ENCODE assay signal across 1 cellular context in the genomic region with DNA sequence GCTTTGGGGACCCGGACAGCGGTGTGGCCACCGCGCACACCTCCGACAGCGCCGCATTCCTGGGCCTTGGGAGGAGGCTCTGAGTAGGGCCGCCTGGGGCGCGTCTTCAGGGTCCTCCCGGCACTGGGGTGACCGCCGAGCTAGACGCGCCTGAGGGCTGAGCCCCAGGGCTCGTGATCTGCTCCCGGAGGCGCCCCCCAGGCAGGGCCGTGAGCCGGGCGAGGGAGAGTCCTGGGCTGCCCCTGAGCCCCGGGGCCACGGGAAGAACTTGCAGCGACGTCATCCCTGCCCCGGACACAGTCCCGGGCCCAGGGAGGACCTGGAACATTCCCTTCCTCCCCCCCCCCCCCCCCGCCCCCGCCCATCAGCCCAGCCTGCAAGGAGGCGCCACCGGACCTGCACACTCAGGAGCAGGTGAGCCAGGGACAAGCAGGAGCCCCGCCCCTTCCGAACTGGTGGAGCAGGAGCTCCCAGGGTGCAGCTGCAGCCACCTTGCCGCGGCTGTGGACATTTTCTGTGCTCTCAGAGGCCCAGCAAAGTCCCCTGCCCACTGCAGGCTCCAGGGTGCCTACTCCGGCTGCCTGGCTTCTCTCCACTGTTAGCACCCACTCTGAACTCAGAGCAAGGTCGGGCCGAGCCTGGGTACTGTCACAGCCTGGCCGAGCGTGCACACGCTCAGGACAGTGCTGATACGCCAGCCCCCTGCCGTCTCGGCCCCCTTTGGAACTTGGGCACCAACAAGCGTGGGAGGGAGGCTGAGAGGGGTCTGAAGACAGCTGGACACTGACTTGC.
TF ChIP-seq lines count a peak whose summit lies in the region.

No MANE protein-coding gene starts in this region.

TF ChIP-seq in HEK293, 187 proteins besides CTCF, POLR2A, EP300 and RAD21 (continued from another document and continues in another):
- TF ChIP-seq, protein P1, sequence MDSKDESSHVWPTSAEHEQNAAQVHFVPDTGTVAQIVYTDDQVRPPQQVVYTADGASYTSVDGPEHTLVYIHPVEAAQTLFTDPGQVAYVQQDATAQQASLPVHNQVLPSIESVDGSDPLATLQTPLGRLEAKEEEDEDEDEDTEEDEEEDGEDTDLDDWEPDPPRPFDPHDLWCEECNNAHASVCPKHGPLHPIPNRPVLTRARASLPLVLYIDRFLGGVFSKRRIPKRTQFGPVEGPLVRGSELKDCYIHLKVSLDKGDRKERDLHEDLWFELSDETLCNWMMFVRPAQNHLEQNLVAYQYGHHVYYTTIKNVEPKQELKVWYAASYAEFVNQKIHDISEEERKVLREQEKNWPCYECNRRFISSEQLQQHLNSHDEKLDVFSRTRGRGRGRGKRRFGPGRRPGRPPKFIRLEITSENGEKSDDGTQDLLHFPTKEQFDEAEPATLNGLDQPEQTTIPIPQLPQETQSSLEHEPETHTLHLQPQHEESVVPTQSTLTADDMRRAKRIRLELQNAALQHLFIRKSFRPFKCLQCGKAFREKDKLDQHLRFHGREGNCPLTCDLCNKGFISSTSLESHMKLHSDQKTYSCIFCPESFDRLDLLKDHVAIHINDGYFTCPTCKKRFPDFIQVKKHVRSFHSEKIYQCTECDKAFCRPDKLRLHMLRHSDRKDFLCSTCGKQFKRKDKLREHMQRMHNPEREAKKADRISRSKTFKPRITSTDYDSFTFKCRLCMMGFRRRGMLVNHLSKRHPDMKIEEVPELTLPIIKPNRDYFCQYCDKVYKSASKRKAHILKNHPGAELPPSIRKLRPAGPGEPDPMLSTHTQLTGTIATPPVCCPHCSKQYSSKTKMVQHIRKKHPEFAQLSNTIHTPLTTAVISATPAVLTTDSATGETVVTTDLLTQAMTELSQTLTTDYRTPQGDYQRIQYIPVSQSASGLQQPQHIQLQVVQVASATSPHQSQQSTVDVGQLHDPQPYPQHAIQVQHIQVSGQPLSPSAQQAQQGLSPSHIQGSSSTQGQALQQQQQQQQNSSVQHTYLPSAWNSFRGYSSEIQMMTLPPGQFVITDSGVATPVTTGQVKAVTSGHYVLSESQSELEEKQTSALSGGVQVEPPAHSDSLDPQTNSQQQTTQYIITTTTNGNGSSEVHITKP (tag by site-specific recombination; IDR thresholded peaks at IDR 0.05), result no peak
- TF ChIP-seq RBAK (tag by site-specific recombination; IDR thresholded peaks at IDR 0.05) (no peak), ZBTB8A (tag by site-specific recombination; IDR thresholded peaks at IDR 0.05) (peak; percentile 66; the same call in 1 of the 2 replicates), ZNF24 (tag by site-specific recombination; IDR thresholded peaks at IDR 0.05) (no peak), ZNF16 (tag by site-specific recombination; IDR thresholded peaks at IDR 0.05; ENCODE audit: low read depth) (no peak), ZNF561 (tag by site-specific recombination; IDR thresholded peaks at IDR 0.05; ENCODE audit: borderline replicate concordance) (peak; percentile 48; the same call in 1 of the 2 replicates), KLF9 (tag by site-specific recombination; IDR thresholded peaks at IDR 0.05; ENCODE audit: low read depth) (no peak), GLIS1 (tag by site-specific recombination; IDR thresholded peaks at IDR 0.05) (peak; percentile 73), ZNF341 (tag by site-specific recombination; IDR thresholded peaks at IDR 0.05; ENCODE audit: low read depth) (no peak), ZNF138 (tag by site-specific recombination; IDR thresholded peaks at IDR 0.05; ENCODE audit: borderline replicate concordance) (no peak), ZNF2 (tag by site-specific recombination; IDR thresholded peaks at IDR 0.05) (no peak), ZFP41 (tag by site-specific recombination; IDR thresholded peaks at IDR 0.05; ENCODE audit: borderline replicate concordance) (no peak), ZNF555 (tag by site-specific recombination; conservative IDR thresholded peaks at IDR 0.05) (no peak), GFI1B (tag by site-specific recombination; IDR thresholded peaks at IDR 0.05) (no peak), ZNF701 (tag by site-specific recombination; IDR thresholded peaks at IDR 0.05) (no peak), ZNF548 (tag by site-specific recombination; IDR thresholded peaks at IDR 0.05) (no peak), ZNF623 (tag by site-specific recombination; IDR thresholded peaks at IDR 0.05) (no peak), ZNF544 (tag by site-specific recombination; IDR thresholded peaks at IDR 0.05) (no peak), ZNF843 (tag by site-specific recombination; IDR thresholded peaks at IDR 0.05) (0 out of 2 replicates have a peak, but pooled peaks have one; percentile 13), ZNF175 (tag by site-specific recombination; IDR thresholded peaks at IDR 0.05) (no peak), ZNF416 (tag by site-specific recombination; IDR thresholded peaks at IDR 0.05) (no peak), SP7 (tag by site-specific recombination; IDR thresholded peaks at IDR 0.05) (no peak), ZNF610 (tag by site-specific recombination; IDR thresholded peaks at IDR 0.05; ENCODE audit: borderline replicate concordance) (no peak), SCRT2 (tag by site-specific recombination; IDR thresholded peaks at IDR 0.05) (no peak), ZBTB17 (tag by site-specific recombination; IDR thresholded peaks at IDR 0.05) (no peak), ZNF585B (tag by site-specific recombination; IDR thresholded peaks at IDR 0.05) (no peak), ZNF558 (tag by site-specific recombination; IDR thresholded peaks at IDR 0.05) (no peak), ZNF169 (tag by site-specific recombination; IDR thresholded peaks at IDR 0.05) (no peak), ZSCAN30 (tag by site-specific recombination; IDR thresholded peaks at IDR 0.05) (0 out of 2 replicates have a peak, but pooled peaks have one; percentile 17), ZNF202 (tag by site-specific recombination; IDR thresholded peaks at IDR 0.05; ENCODE audit: borderline replicate concordance) (no peak)
- TF ChIP-seq, protein P2, sequence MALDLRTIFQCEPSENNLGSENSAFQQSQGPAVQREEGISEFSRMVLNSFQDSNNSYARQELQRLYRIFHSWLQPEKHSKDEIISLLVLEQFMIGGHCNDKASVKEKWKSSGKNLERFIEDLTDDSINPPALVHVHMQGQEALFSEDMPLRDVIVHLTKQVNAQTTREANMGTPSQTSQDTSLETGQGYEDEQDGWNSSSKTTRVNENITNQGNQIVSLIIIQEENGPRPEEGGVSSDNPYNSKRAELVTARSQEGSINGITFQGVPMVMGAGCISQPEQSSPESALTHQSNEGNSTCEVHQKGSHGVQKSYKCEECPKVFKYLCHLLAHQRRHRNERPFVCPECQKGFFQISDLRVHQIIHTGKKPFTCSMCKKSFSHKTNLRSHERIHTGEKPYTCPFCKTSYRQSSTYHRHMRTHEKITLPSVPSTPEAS (tag by site-specific recombination; IDR thresholded peaks at IDR 0.05), result 0 out of 2 replicates have a peak, but pooled peaks have one; percentile 24
- TF ChIP-seq, protein P3, sequence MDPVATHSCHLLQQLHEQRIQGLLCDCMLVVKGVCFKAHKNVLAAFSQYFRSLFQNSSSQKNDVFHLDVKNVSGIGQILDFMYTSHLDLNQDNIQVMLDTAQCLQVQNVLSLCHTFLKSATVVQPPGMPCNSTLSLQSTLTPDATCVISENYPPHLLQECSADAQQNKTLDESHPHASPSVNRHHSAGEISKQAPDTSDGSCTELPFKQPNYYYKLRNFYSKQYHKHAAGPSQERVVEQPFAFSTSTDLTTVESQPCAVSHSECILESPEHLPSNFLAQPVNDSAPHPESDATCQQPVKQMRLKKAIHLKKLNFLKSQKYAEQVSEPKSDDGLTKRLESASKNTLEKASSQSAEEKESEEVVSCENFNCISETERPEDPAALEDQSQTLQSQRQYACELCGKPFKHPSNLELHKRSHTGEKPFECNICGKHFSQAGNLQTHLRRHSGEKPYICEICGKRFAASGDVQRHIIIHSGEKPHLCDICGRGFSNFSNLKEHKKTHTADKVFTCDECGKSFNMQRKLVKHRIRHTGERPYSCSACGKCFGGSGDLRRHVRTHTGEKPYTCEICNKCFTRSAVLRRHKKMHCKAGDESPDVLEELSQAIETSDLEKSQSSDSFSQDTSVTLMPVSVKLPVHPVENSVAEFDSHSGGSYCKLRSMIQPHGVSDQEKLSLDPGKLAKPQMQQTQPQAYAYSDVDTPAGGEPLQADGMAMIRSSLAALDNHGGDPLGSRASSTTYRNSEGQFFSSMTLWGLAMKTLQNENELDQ (tag by site-specific recombination; IDR thresholded peaks at IDR 0.05; ENCODE audit: low read depth), result no peak
- TF ChIP-seq, protein P4, sequence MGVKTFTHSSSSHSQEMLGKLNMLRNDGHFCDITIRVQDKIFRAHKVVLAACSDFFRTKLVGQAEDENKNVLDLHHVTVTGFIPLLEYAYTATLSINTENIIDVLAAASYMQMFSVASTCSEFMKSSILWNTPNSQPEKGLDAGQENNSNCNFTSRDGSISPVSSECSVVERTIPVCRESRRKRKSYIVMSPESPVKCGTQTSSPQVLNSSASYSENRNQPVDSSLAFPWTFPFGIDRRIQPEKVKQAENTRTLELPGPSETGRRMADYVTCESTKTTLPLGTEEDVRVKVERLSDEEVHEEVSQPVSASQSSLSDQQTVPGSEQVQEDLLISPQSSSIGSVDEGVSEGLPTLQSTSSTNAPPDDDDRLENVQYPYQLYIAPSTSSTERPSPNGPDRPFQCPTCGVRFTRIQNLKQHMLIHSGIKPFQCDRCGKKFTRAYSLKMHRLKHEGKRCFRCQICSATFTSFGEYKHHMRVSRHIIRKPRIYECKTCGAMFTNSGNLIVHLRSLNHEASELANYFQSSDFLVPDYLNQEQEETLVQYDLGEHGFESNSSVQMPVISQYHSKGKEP (tag by site-specific recombination; IDR thresholded peaks at IDR 0.05), result no peak
- TF ChIP-seq, protein P5, sequence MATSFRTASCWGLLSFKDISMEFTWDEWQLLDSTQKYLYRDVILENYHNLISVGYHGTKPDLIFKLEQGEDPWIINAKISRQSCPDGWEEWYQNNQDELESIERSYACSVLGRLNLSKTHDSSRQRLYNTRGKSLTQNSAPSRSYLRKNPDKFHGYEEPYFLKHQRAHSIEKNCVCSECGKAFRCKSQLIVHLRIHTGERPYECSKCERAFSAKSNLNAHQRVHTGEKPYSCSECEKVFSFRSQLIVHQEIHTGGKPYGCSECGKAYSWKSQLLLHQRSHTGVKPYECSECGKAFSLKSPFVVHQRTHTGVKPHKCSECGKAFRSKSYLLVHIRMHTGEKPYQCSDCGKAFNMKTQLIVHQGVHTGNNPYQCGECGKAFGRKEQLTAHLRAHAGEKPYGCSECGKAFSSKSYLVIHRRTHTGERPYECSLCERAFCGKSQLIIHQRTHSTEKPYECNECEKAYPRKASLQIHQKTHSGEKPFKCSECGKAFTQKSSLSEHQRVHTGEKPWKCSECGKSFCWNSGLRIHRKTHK (tag by site-specific recombination; IDR thresholded peaks at IDR 0.05), result no peak
- TF ChIP-seq, protein P6, sequence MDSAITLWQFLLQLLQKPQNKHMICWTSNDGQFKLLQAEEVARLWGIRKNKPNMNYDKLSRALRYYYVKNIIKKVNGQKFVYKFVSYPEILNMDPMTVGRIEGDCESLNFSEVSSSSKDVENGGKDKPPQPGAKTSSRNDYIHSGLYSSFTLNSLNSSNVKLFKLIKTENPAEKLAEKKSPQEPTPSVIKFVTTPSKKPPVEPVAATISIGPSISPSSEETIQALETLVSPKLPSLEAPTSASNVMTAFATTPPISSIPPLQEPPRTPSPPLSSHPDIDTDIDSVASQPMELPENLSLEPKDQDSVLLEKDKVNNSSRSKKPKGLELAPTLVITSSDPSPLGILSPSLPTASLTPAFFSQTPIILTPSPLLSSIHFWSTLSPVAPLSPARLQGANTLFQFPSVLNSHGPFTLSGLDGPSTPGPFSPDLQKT (IDR thresholded peaks at IDR 0.05; ENCODE audit: borderline replicate concordance, low read depth, low read length), result no peak
- TF ChIP-seq, protein P7, sequence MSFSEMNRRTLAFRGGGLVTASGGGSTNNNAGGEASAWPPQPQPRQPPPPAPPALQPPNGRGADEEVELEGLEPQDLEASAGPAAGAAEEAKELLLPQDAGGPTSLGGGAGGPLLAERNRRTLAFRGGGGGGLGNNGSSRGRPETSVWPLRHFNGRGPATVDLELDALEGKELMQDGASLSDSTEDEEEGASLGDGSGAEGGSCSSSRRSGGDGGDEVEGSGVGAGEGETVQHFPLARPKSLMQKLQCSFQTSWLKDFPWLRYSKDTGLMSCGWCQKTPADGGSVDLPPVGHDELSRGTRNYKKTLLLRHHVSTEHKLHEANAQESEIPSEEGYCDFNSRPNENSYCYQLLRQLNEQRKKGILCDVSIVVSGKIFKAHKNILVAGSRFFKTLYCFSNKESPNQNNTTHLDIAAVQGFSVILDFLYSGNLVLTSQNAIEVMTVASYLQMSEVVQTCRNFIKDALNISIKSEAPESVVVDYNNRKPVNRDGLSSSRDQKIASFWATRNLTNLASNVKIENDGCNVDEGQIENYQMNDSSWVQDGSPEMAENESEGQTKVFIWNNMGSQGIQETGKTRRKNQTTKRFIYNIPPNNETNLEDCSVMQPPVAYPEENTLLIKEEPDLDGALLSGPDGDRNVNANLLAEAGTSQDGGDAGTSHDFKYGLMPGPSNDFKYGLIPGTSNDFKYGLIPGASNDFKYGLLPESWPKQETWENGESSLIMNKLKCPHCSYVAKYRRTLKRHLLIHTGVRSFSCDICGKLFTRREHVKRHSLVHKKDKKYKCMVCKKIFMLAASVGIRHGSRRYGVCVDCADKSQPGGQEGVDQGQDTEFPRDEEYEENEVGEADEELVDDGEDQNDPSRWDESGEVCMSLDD (tag by site-specific recombination; IDR thresholded peaks at IDR 0.05), result peak; percentile 10; the same call in 1 of the 2 replicates
- TF ChIP-seq, protein P8, sequence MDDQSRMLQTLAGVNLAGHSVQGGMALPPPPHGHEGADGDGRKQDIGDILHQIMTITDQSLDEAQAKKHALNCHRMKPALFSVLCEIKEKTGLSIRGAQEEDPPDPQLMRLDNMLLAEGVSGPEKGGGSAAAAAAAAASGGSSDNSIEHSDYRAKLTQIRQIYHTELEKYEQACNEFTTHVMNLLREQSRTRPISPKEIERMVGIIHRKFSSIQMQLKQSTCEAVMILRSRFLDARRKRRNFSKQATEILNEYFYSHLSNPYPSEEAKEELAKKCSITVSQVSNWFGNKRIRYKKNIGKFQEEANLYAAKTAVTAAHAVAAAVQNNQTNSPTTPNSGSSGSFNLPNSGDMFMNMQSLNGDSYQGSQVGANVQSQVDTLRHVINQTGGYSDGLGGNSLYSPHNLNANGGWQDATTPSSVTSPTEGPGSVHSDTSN (CRISPR knock-in tag; IDR thresholded peaks at IDR 0.05), result no peak
- TF ChIP-seq, protein P9, sequence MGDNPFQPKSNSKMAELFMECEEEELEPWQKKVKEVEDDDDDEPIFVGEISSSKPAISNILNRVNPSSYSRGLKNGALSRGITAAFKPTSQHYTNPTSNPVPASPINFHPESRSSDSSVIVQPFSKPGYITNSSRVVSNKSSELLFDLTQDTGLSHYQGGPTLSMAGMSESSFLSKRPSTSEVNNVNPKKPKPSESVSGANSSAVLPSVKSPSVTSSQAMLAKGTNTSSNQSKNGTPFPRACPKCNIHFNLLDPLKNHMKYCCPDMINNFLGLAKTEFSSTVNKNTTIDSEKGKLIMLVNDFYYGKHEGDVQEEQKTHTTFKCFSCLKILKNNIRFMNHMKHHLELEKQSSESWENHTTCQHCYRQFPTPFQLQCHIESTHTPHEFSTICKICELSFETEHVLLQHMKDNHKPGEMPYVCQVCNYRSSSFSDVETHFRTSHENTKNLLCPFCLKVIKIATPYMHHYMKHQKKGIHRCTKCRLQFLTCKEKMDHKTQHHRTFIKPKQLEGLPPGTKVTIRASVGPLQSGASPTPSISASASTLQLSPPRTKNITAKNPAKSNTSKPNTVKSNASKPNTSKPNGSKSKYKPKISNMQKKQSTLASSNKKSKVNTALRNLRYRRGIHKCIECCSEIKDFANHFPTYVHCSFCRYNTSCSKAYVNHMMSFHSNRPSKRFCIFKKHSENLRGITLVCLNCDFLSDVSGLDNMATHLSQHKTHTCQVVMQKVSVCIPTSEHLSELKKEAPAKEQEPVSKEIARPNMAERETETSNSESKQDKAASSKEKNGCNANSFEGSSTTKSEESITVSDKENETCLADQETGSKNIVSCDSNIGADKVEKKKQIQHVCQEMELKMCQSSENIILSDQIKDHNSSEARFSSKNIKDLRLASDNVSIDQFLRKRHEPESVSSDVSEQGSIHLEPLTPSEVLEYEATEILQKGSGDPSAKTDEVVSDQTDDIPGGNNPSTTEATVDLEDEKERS (tag by site-specific recombination; IDR thresholded peaks at IDR 0.05), result no peak
